10 cellular contexts compared by ENCODE assay signal in the genomic region with DNA sequence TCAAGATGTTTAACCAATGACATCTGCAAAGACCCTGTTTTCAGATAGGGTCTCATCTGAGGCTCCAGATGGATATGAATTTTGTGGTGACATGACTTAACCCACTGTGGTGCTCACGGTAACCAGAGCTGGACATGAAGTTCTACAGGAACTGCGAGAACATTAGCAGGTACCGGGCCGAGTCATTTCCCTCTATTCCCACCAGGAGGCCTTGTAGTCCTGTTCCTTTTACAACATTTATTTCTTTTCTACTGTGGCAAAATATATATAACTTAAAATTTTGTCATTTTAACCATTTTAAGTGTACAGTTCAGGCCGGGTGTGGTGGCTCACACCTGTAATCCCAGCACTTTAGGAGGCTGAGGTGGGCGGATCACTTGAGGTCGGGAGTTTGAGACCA. TPM values are rescaled to one million over a fixed set of nuclear protein-coding genes. Genes with fewer than 3 reads are reported as not detected.
DNase-seq lines count a peak whose midpoint lies in the region; ATAC-seq and TF ChIP-seq lines count a peak whose summit lies in the region.
"Had no signal": no experiment of that assay in that cellular context is flagged by ENCODE, and none has a peak within 500 bp of the region (broad histone marks: within the 10 kb centered on the region; RNA-seq: fewer than 3 reads in every experiment).

No MANE protein-coding gene starts in this region.

- TF ChIP-seq CTCF in PC-3 (conservative IDR thresholded peaks at IDR 0.05; ENCODE audit: low read depth, low read length) (peak; percentile 75), thoracic aorta (IDR thresholded peaks at IDR 0.05) (peak; percentile 37), gastrocnemius medialis (IDR thresholded peaks at IDR 0.05 in 4 of 5, conservative IDR thresholded peaks at IDR 0.05 in 1 of 5) (peak in 1 of 5 experiments; percentile 9)

- H3K4me1 ChIP-seq in PC-3 (ENCODE audit: insufficient read depth, low read length) (peaks cover under 1% of the 10 kb centered on the region; the same call in 1 of the 2 replicates), thoracic aorta (ENCODE audit: control insufficient read depth in 1 of 2, low read depth in 2 of 2) (peaks cover 0 to 3% of the 10 kb centered on the region in 2 donors), gastrocnemius medialis (no peaks in the 10 kb centered on the region)

- H3K4me2 ChIP-seq in PC-3 (ENCODE audit: low read length) = no peak overlapping the region

- H3F3A ChIP-seq in PC-3 (ENCODE audit: low read length, unreplicated experiment) = no peaks in the 10 kb centered on the region

- no peak overlapping the region for H3K27ac Mint-ChIP-seq in T-cell

- H3K27me3 ChIP-seq in PC-3 (ENCODE audit: low read length) = no peaks in the 10 kb centered on the region
- no peaks in the 10 kb centered on the region for H3K27me3 ChIP-seq in thoracic aorta (replicated peaks; ENCODE audit: insufficient read depth)
- H3K27me3 ChIP-seq in gastrocnemius medialis = peaks cover 0 to 4% (median 0%) of the 10 kb centered on the region in 3 donors

- no peak overlapping the region; the same call in 1 of the 2 replicates for H2AFZ ChIP-seq in PC-3 (ENCODE audit: low read length)

- ATAC-seq in PC-3 (peak; percentile 78), thoracic aorta (ENCODE audit: insufficient number of reproducible peaks, low FRiP score, low read depth) (no peak), gastrocnemius medialis (no peak), T-cell (replicated peaks in 1 of 4) (no peak)

- H3K4me1 Mint-ChIP-seq in T-cell = peaks cover 0 to 1% (median 0%) of the 10 kb centered on the region in 3 donors

- intact Hi-C loops in PC-3 (cut with micrococcal nuclease) (no loop called here), gastrocnemius medialis (cut with DNase I; ENCODE audit: low total_unique reads) (no loop called here)

- no peaks in the 10 kb centered on the region for H3K36me3 Mint-ChIP-seq in T-cell

- H3K79me2 ChIP-seq in PC-3 (ENCODE audit: low read length) = no peaks in the 10 kb centered on the region

- H3K36me3 ChIP-seq in PC-3 (ENCODE audit: low read depth, low read length) (no peaks in the 10 kb centered on the region), thoracic aorta (no peaks in the 10 kb centered on the region), gastrocnemius medialis (no peaks in the 10 kb centered on the region)

- H3K9ac ChIP-seq in PC-3 (ENCODE audit: low read length) = no peak overlapping the region

- H3K27ac ChIP-seq in PC-3 (ENCODE audit: low read length) = no peak overlapping the region
- H3K27ac ChIP-seq in thoracic aorta = no peak overlapping the region
- H3K27ac ChIP-seq in gastrocnemius medialis = no peak overlapping the region

- POLR2A ChIA-PET in PC-3 (lab: Charles Lee; ENCODE audit: unreplicated experiment) = no interaction called here
- POLR2A ChIA-PET in T-cell (lab: Charles Lee) = no interaction called here

- in situ Hi-C loops in gastrocnemius medialis (cut with MboI; ENCODE audit: low sequenced_read_pairs in 4 of 4) = no loop called here

- H3K9me2 ChIP-seq in PC-3 (replicated peaks; ENCODE audit: low read length) = no peaks in the 10 kb centered on the region

- CTCF ChIA-PET in PC-3 (lab: Charles Lee) = no interaction called here
- CTCF ChIA-PET in T-cell (lab: Charles Lee) = no interaction called here

- no peak for TF ChIP-seq POLR2A in gastrocnemius medialis (IDR thresholded peaks at IDR 0.05)

- H3K4me3 ChIP-seq in PC-3 (ENCODE audit: low read length) (no peak overlapping the region), thoracic aorta (no peak overlapping the region), gastrocnemius medialis (no peak overlapping the region)

- H3K9me3 ChIP-seq in PC-3 (ENCODE audit: low read length) = no peaks in the 10 kb centered on the region
- H3K9me3 ChIP-seq in thoracic aorta = no peaks in the 10 kb centered on the region
- H3K9me3 ChIP-seq in gastrocnemius medialis = no peaks in the 10 kb centered on the region

- H3K27me3 Mint-ChIP-seq in T-cell = peaks cover 22 to 52% of the 10 kb centered on the region in 2 donors

- no peak overlapping the region for H3K4me3 Mint-ChIP-seq in T-cell

- no TSS peak for BruUV-seq in PC-3 (replicated peaks; lab: Mats Ljungman, UMichigan)

- no peaks in the 10 kb centered on the region for H3K9me3 Mint-ChIP-seq in T-cell

- H4K20me1 ChIP-seq in PC-3 (ENCODE audit: low read length) = no peaks in the 10 kb centered on the region

- DNase-seq in NCI-H82 (lab: John Stamatoyannopoulos, UW) (peak; percentile 16), NCI-H82 treated with DMSO at 0.1 percent for 48 hours (lab: John Stamatoyannopoulos, UW; ENCODE audit: unreplicated experiment) (no peak), PC-3 (peak; percentile 62), fibroblast of gingiva (ENCODE audit: low read depth) (peak; percentile 22), thoracic aorta (ENCODE audit: low spot score) (no peak), gastrocnemius medialis (no peak), HuH-7 (ENCODE audit: low spot score) (no peak), T-cell (no peak)
- DNase-seq: central memory CD4-positive, alpha-beta T cell had no signal

RNA-seq across cellular contexts. Expression of a gene that starts 7.6 kb away (rescaled TPM):
- total RNA-seq in PC-3 (2014; rRNA removed) (not detected in 2 replicates), thoracic aorta (not detected), gastrocnemius medialis (not detected), T-cell (not detected)
- total RNA-seq: T-helper 1 cell treated with Interleukin-12 subunit alpha and Interleukin-12 subunit beta and Interleukin-4 antibody, amounts not matched to agents 30 ng/mL and 1 ng/mL, for 36 hours had no signal

RNA-seq across cellular contexts. Expression of a gene that starts 26.0 kb away (rescaled TPM):
- total RNA-seq in PC-3 (2014; rRNA removed) = 28.0 and 29.4 TPM in 2 replicates
- 10 to 100 TPM; 30.5 to 49.3 TPM for total RNA-seq in thoracic aorta
- total RNA-seq in gastrocnemius medialis = 1 to 10 TPM; 4.7 to 9.6 (median 5.8) TPM
- total RNA-seq in T-cell = 1 to 10 TPM in 3 of 5 donors, under 1 TPM in 2; 0.78 to 1.8 (median 1.0) TPM

RNA-seq across cellular contexts. Expression of a gene that starts 48.9 kb away (rescaled TPM):
- total RNA-seq in PC-3 (2014; rRNA removed) = not detected in 2 replicates
- total RNA-seq in thoracic aorta = not detected
- total RNA-seq in gastrocnemius medialis = under 1 TPM in 1 of 4 donors, not detected in 3; 0.47 TPM
- not detected for total RNA-seq in T-cell
- total RNA-seq: T-helper 1 cell treated with Interleukin-12 subunit alpha and Interleukin-12 subunit beta and Interleukin-4 antibody, amounts not matched to agents 30 ng/mL and 1 ng/mL, for 36 hours had no signal

RNA-seq across cellular contexts. Expression of a gene that starts 51.1 kb away (rescaled TPM):
- 34.4 and 37.9 TPM in 2 replicates for total RNA-seq in PC-3 (2014; rRNA removed)
- total RNA-seq in thoracic aorta = 10 to 100 TPM; 14.2 to 20.4 TPM
- total RNA-seq in gastrocnemius medialis = 1 to 10 TPM; 1.5 to 3.9 (median 2.4) TPM
- 1 to 10 TPM; 4.7 to 9.5 (median 8.8) TPM for total RNA-seq in T-cell

RNA-seq across cellular contexts. Expression of a gene that starts 57.7 kb away (rescaled TPM):
- total RNA-seq in PC-3 (2014; rRNA removed) = 202 and 224 TPM in 2 replicates
- 100 to 1,000 TPM; 103 to 144 TPM for total RNA-seq in thoracic aorta
- 100 to 1,000 TPM; 159 to 284 (median 164) TPM for total RNA-seq in gastrocnemius medialis
- 10 to 100 TPM; 15.6 to 32.9 (median 27.0) TPM for total RNA-seq in T-cell

Comparison
In these comparisons a context has a peak if more than half of its experiments do, and no peak if none do; other contexts are left out.
1. DNase-seq: peak in NCI-H82 (single experiment), PC-3 (single experiment) and fibroblast of gingiva (single experiment); none in NCI-H82 treated with DMSO at 0.1 percent for 48 hours (single experiment), thoracic aorta (single experiment), gastrocnemius medialis (0 of 2), HuH-7 (single experiment) and T-cell (0 of 34).